ENCODE assay signal across 22 cellular contexts in the genomic region with DNA sequence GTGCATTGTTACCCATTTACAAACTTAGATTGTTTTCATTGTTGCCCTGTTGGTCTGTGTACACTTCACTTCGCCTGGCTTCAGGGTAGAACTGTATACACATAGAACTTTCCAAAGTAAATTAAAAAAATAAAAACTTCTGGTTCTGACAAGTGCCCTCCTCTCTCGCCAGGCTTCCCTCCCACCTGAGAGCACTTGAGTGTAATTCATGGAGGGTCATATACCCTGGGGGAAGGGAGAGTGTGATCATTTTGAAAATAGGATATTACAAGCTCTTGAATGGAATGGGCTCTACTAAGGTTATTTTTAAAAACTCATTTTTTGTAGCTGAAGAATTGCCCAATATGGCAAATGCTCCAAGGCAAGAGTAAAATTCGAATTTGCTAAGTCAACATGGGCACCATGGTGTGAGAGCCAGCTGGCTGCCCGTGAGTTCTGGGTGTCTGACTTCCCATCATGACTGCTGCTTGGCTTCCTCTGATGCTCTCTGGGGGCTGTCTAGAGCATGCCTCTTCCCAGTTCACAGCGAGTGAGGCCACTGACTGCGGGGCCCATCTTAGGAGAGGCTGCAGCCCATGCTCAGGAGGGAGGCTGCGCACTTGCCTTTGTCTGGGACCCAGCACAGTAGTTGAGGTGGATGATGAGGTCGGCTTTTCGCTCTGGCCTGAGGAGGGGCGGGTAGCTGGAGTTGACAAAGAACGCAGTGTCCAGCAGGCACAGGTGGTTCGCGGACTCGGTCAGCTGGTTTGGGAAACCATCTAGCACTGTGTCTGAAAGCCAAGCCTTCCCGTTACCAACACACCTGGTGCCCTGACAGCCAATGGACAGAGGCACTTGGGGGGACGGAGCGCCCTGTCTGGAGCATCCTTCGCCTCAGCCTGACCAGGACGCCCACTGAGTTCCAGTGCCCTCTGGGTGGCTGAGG. TPM values are rescaled to one million over a fixed set of nuclear protein-coding genes. Genes with fewer than 3 reads are reported as not detected.
DNase-seq lines count a peak whose midpoint lies in the region; ATAC-seq, FAIRE-seq and TF ChIP-seq lines count a peak whose summit lies in the region.
"Had no signal": no experiment of that assay in that cellular context is flagged by ENCODE, and none has a peak within 500 bp of the region (broad histone marks: within the 10 kb centered on the region; RNA-seq: fewer than 3 reads in every experiment).

No MANE protein-coding gene starts in this region.

- no peaks in the 10 kb centered on the region for H3K9me3 ChIP-seq in iPS-15b (ENCODE audit: control insufficient read depth, insufficient read depth, low read length)
- no peaks in the 10 kb centered on the region for H3K9me3 ChIP-seq in neuronal stem cell (replicated peaks in 1 of 2; ENCODE audit: control insufficient read depth in 2 of 2, insufficient read depth in 1 of 2, low read depth in 1 of 2, low read length in 2 of 2)
- H3K9me3 ChIP-seq in transverse colon = no peaks in the 10 kb centered on the region
- H3K9me3 ChIP-seq in small intestine (ENCODE audit: control insufficient read depth, low read depth) = no peaks in the 10 kb centered on the region
- H3K9me3 ChIP-seq: MG63, SK-N-SH had no signal

- no peak overlapping the region for H3K27ac Mint-ChIP-seq in activated CD8-positive, alpha-beta memory T cell treated with anti-CD3 and anti-CD28 coated beads, Interleukin-2, amount 10 ng/mL, durations not matched to agents 7 days and 5 days

- H3K36me3 Mint-ChIP-seq in activated CD8-positive, alpha-beta memory T cell treated with anti-CD3 and anti-CD28 coated beads, Interleukin-2, amount 10 ng/mL, durations not matched to agents 7 days and 5 days = no peaks in the 10 kb centered on the region
- H3K36me3 Mint-ChIP-seq: CD8-positive, alpha-beta memory T cell had no signal

- H2AK5ac ChIP-seq in neuronal stem cell (ENCODE audit: low read depth, low read length) = no peak overlapping the region

- no peak overlapping the region for H2AFZ ChIP-seq in neuronal stem cell (ENCODE audit: low read length)

- no peak for TF ChIP-seq EP300 in transverse colon (IDR thresholded peaks at IDR 0.05; ENCODE audit: low read depth)

- H3K18ac ChIP-seq in neuronal stem cell (ENCODE audit: low read length) = peak overlapping the region; percentile 68

- WGBS in neuronal stem cell (ENCODE audit: extremely low coverage in 2 of 2, insufficient read length in 2 of 2, insufficient replicate concordance in 1 of 2), 2 donors = no CpG with 5 or more reads among the region's 19 CpGs
- 92 to 96% methylated on average over 2 to 13 of the region's 19 CpGs for WGBS in transverse colon (ENCODE audit: low coverage in 1 of 2), 2 donors
- WGBS in small intestine, 3 donors = 90 to 91% (median 90%) methylated on average over 19 of the region's 19 CpGs

- H2BK12ac ChIP-seq in neuronal stem cell (ENCODE audit: low read length) = peak overlapping the region; percentile 68

- in situ Hi-C loops in transverse colon (cut with MboI; ENCODE audit: low pct_ligation_motif_present in 1 of 4, low pct_unique_long_range_greater_than_20kb in 1 of 4, low sequenced_read_pairs in 3 of 4) = no loop called here

- H3K4ac ChIP-seq in neuronal stem cell (ENCODE audit: low read length) = no peak overlapping the region

- H2BK15ac ChIP-seq in neuronal stem cell (ENCODE audit: low read length) = peak overlapping the region; percentile 67

- H3K9ac ChIP-seq in iPS-15b (ENCODE audit: low read depth, low read length) (peak overlapping the region; percentile 37), neuronal stem cell (ENCODE audit: low read depth, low read length, poor library complexity) (no peak overlapping the region)
- H3K9ac ChIP-seq: SK-N-SH had no signal

- no peak overlapping the region for H3K14ac ChIP-seq in neuronal stem cell (ENCODE audit: low read length)

- DNase-seq in activated CD8-positive, alpha-beta memory T cell treated with anti-CD3 and anti-CD28 coated beads, Interleukin-2, amount 50 U/mL, for 48 hours = peak; percentile 34
- no peak for DNase-seq in activated CD8-positive, alpha-beta memory T cell treated with anti-CD3 and anti-CD28 coated beads, Interleukin-2, amount 10 ng/mL, durations not matched to agents 7 days and 5 days
- no peak for DNase-seq in neuronal stem cell (ENCODE audit: low spot score)
- peak; percentile 2 for DNase-seq in transverse colon
- DNase-seq in small intestine = no peak
- no peak for DNase-seq in amniotic stem cell (lab: John Stamatoyannopoulos, UW)
- DNase-seq: CD8-positive, alpha-beta memory T cell; Karpas-422; MG63; NCI-H1048; NCI-H1436; NCI-H1930; NCI-H510A treated with DMSO at 0.1 percent for 48 hours; NCI-H774; SHP77 treated with DMSO at 0.1 percent for 48 hours; SK-N-SH had no signal

- TF ChIP-seq POLR2A in transverse colon (IDR thresholded peaks at IDR 0.05) = no peak

- H3K79me1 ChIP-seq in neuronal stem cell (ENCODE audit: low read depth, low read length) = no peaks in the 10 kb centered on the region

- CTCF ChIA-PET in activated CD8-positive, alpha-beta memory T cell treated with anti-CD3 and anti-CD28 coated beads, Interleukin-2, amount 10 ng/mL, durations not matched to agents 7 days and 5 days (lab: Charles Lee) = interaction anchor here (0.6 to 6.2 kb wide), 6 partner anchors 13 to 232 kb away, joined by 4 to 78 read pairs (median 10); a partner anchor contains a TSS

- TF ChIP-seq CTCF in transverse colon (IDR thresholded peaks at IDR 0.05) = no peak

- no peak overlapping the region for H3K27ac ChIP-seq in neuronal stem cell (replicated peaks; ENCODE audit: low read length)
- no peak overlapping the region for H3K27ac ChIP-seq in transverse colon
- H3K27ac ChIP-seq in small intestine (ENCODE audit: low read depth in 1 of 2, low read length in 1 of 2) = no peak overlapping the region
- H3K27ac ChIP-seq: HL-60 had no signal

- H2BK120ac ChIP-seq in neuronal stem cell (ENCODE audit: low read depth, low read length) = peak overlapping the region; percentile 43

- no peak overlapping the region for H3K4me2 ChIP-seq in neuronal stem cell (ENCODE audit: insufficient read depth, low read length, poor library complexity, severe bottlenecking)
- H3K4me2 ChIP-seq: SK-N-SH had no signal

- peak overlapping the region; percentile 8 for H2BK5ac ChIP-seq in neuronal stem cell (ENCODE audit: low read length)

- intact Hi-C loops in transverse colon (cut with DNase I; ENCODE audit: low total_unique reads) = no loop called here

- no peaks in the 10 kb centered on the region for H3K9me3 Mint-ChIP-seq in activated CD8-positive, alpha-beta memory T cell treated with anti-CD3 and anti-CD28 coated beads, Interleukin-2, amount 10 ng/mL, durations not matched to agents 7 days and 5 days (ENCODE audit: low read depth)
- H3K9me3 Mint-ChIP-seq: CD8-positive, alpha-beta memory T cell; IgD-negative memory B cell had no signal

- no peak overlapping the region for H3K4me3 Mint-ChIP-seq in activated CD8-positive, alpha-beta memory T cell treated with anti-CD3 and anti-CD28 coated beads, Interleukin-2, amount 10 ng/mL, durations not matched to agents 7 days and 5 days
- H3K4me3 Mint-ChIP-seq: CD8-positive, alpha-beta memory T cell; IgD-negative memory B cell had no signal

- peaks cover 2% of the 10 kb centered on the region for H3K27me3 Mint-ChIP-seq in activated CD8-positive, alpha-beta memory T cell treated with anti-CD3 and anti-CD28 coated beads, Interleukin-2, amount 10 ng/mL, durations not matched to agents 7 days and 5 days
- H3K27me3 Mint-ChIP-seq: CD8-positive, alpha-beta memory T cell; IgD-negative memory B cell had no signal

- peaks cover 19% of the 10 kb centered on the region for H3K4me1 Mint-ChIP-seq in activated CD8-positive, alpha-beta memory T cell treated with anti-CD3 and anti-CD28 coated beads, Interleukin-2, amount 10 ng/mL, durations not matched to agents 7 days and 5 days
- H3K4me1 Mint-ChIP-seq: CD8-positive, alpha-beta memory T cell; IgD-negative memory B cell had no signal

- FAIRE-seq in small intestine (lab: Jason Lieb, UNC) = no peak

- H3K4me3 ChIP-seq in iPS-15b (ENCODE audit: low read depth, low read length) (no peak overlapping the region), neuronal stem cell (ENCODE audit: low read length in 2 of 2) (peak overlapping the region in 1 of 2 donors; percentile 19), transverse colon (no peak overlapping the region), small intestine (ENCODE audit: low read depth in 1 of 2, low read length in 2 of 2) (no peak overlapping the region)
- H3K4me3 ChIP-seq: MG63 had no signal

- H4K91ac ChIP-seq in neuronal stem cell (ENCODE audit: low read depth, low read length, poor library complexity) = no peak overlapping the region

- H3K23ac ChIP-seq in neuronal stem cell (ENCODE audit: low read depth, low read length, poor library complexity) = no peak overlapping the region

- no peak overlapping the region for H4K8ac ChIP-seq in neuronal stem cell (ENCODE audit: low read depth, low read length)

- H3K36me3 ChIP-seq in iPS-15b (ENCODE audit: control insufficient read depth, insufficient read depth, low read length) (no peaks in the 10 kb centered on the region), neuronal stem cell (replicated peaks in 1 of 2; ENCODE audit: control insufficient read depth in 2 of 2, insufficient read depth in 2 of 2, low read length in 2 of 2) (no peaks in the 10 kb centered on the region), transverse colon (no peaks in the 10 kb centered on the region), small intestine (ENCODE audit: control insufficient read depth in 2 of 2, insufficient read depth in 2 of 2, low read length in 2 of 2) (no peaks in the 10 kb centered on the region)
- H3K36me3 ChIP-seq: MG63 had no signal

- ATAC-seq in activated CD8-positive, alpha-beta memory T cell treated with anti-CD3 and anti-CD28 coated beads, Interleukin-2, amount 10 ng/mL, durations not matched to agents 7 days and 5 days = no peak

- H3K4me1 ChIP-seq in iPS-15b (ENCODE audit: control insufficient read depth, insufficient read depth, low read length) = peaks cover 3% of the 10 kb centered on the region
- H3K4me1 ChIP-seq in neuronal stem cell (ENCODE audit: control insufficient read depth in 2 of 2, insufficient read depth in 1 of 2, low read depth in 1 of 2, low read length in 2 of 2) = peaks cover 5 to 7% of the 10 kb centered on the region in 2 donors
- peaks cover 0 to 10% (median 9%) of the 10 kb centered on the region in 4 donors for H3K4me1 ChIP-seq in transverse colon
- peaks cover 0 to under 1% of the 10 kb centered on the region in 2 donors for H3K4me1 ChIP-seq in small intestine (ENCODE audit: control insufficient read depth in 2 of 2, insufficient read depth in 1 of 2, low read depth in 1 of 2, low read length in 1 of 2)

- H3K27me3 ChIP-seq in iPS-15b (ENCODE audit: control insufficient read depth, insufficient read depth, low read length) = no peaks in the 10 kb centered on the region
- H3K27me3 ChIP-seq in neuronal stem cell (ENCODE audit: control insufficient read depth in 3 of 3, insufficient read depth in 3 of 3, low read depth in 1 of 3, low read length in 3 of 3) = peaks cover 0 to 45% (median 0%) of the 10 kb centered on the region in 3 experiments
- H3K27me3 ChIP-seq in transverse colon = no peaks in the 10 kb centered on the region
- no peaks in the 10 kb centered on the region for H3K27me3 ChIP-seq in small intestine (ENCODE audit: control insufficient read depth in 2 of 2, insufficient read depth in 2 of 2, low read length in 2 of 2)
- H3K27me3 ChIP-seq: MG63 had no signal

RNA-seq across cellular contexts. Expression of a gene that starts 13.1 kb away (rescaled TPM):
- total RNA-seq in activated CD8-positive, alpha-beta memory T cell treated with anti-CD3 and anti-CD28 coated beads, Interleukin-2, amount 10 ng/mL, durations not matched to agents 7 days and 5 days = 10 to 100 TPM; 15.6 to 19.8 TPM
- 7.9 TPM for polyA plus RNA-seq in neuronal stem cell (2013, experiment 1 of 2)
- polyA plus RNA-seq in neuronal stem cell (2013, experiment 2 of 2) = 8.1 TPM
- 10 to 100 TPM; 16.9 to 55.4 (median 35.5) TPM for total RNA-seq in transverse colon
- 10 to 100 TPM in 1 of 3 donors, 1 to 10 TPM in 2; 9.4 to 13.5 (median 9.5) TPM for polyA plus RNA-seq in small intestine

RNA-seq across cellular contexts. Expression of a gene that starts 35.3 kb away (rescaled TPM):
- total RNA-seq in activated CD8-positive, alpha-beta memory T cell treated with anti-CD3 and anti-CD28 coated beads, Interleukin-2, amount 10 ng/mL, durations not matched to agents 7 days and 5 days = under 1 TPM in 1 of 2 experiments, not detected in 1; 0.05 TPM
- not detected for polyA plus RNA-seq in neuronal stem cell (2013, experiment 1 of 2)
- not detected for polyA plus RNA-seq in neuronal stem cell (2013, experiment 2 of 2)
- under 1 TPM in 1 of 4 donors, not detected in 3; 0.32 TPM for total RNA-seq in transverse colon
- under 1 TPM in 1 of 3 donors, not detected in 2; 0.13 TPM for polyA plus RNA-seq in small intestine
- total RNA-seq: CD8-positive, alpha-beta memory T cell; H4; HT1080; RPMI7951 had no signal
- polyA plus RNA-seq: CD8-positive, alpha-beta memory T cell; IgD-negative memory B cell; SK-N-SH had no signal

Comparison
In these comparisons a context has a peak if more than half of its experiments do, and no peak if none do; other contexts are left out.
1. DNase-seq: peak in activated CD8-positive, alpha-beta memory T cell treated with anti-CD3 and anti-CD28 coated beads, Interleukin-2, amount 50 U/mL, for 48 hours (single experiment) and transverse colon (single experiment); none in activated CD8-positive, alpha-beta memory T cell treated with anti-CD3 and anti-CD28 coated beads, Interleukin-2, amount 10 ng/mL, durations not matched to agents 7 days and 5 days (single experiment), neuronal stem cell (single experiment), small intestine (single experiment) and amniotic stem cell (single experiment).